In genomic region chr7:116670409-116671036, GRCh38 we compare ENCODE assay signal across 26 cellular contexts. TPM values are rescaled to one million over a fixed set of nuclear protein-coding genes. Genes with fewer than 3 reads are reported as not detected.
A peak's percentile ranks its signal among the peaks of the same experiment; 100 is the strongest.
DNase-seq lines count a peak whose midpoint lies in the region; ATAC-seq, FAIRE-seq and TF ChIP-seq lines count a peak whose summit lies in the region.
"Had no signal": no experiment of that assay in that cellular context is flagged by ENCODE, and none has a peak within 500 bp of the region (broad histone marks: within the 10 kb centered on the region; RNA-seq: fewer than 3 reads in every experiment).

No MANE protein-coding gene starts in this region.

- CTCF ChIA-PET in WTC11 (lab: Charles Lee): interaction anchor here (0.7 to 1.6 kb wide), 3 partner anchors 9 to 1388 kb away, joined by 3 to 7 read pairs (median 5); no protein-coding TSS in a partner anchor

- POLR2A ChIA-PET in WTC11 (lab: Charles Lee): no interaction called here

- H3K4me3 Mint-ChIP-seq in WTC11: peak overlapping the region; percentile 79; the same call in 1 of the 2 replicates

- H4K20me1 ChIP-seq in Karpas-422 (ENCODE audit: insufficient read depth, low read depth, low read length): no peaks in the 10 kb centered on the region
- no peaks in the 10 kb centered on the region for H4K20me1 ChIP-seq in keratinocyte (ENCODE audit: control insufficient read depth, extremely low read depth, insufficient read depth, low read length)

- peaks cover 28% of the 10 kb centered on the region for H3K4me1 Mint-ChIP-seq in WTC11

- H3K9me3 ChIP-seq in Karpas-422 (ENCODE audit: low read length): no peaks in the 10 kb centered on the region
- H3K9me3 ChIP-seq in keratinocyte (ENCODE audit: control insufficient read depth, low read depth, low read length): no peaks in the 10 kb centered on the region
- H3K9me3 ChIP-seq in skeletal muscle tissue (ENCODE audit: control insufficient read depth in 3 of 3, low read length in 3 of 3): no peaks in the 10 kb centered on the region
- H3K9me3 ChIP-seq: gastroesophageal sphincter, ovary, thyroid gland had no signal

- H3K9ac ChIP-seq in Karpas-422 (ENCODE audit: low read length) (no peak overlapping the region), keratinocyte (ENCODE audit: control insufficient read depth, extremely low read depth, insufficient read depth, low read length) (peak overlapping the region; percentile 100), skeletal muscle tissue (ENCODE audit: low read depth in 1 of 3, low read length in 3 of 3) (no peak overlapping the region)

- no peaks in the 10 kb centered on the region for H3K9me2 ChIP-seq in Karpas-422 (replicated peaks; ENCODE audit: insufficient read depth, low read length)

- H3K36me3 ChIP-seq in Karpas-422 (ENCODE audit: insufficient read depth, low read length) (no peaks in the 10 kb centered on the region; the same call in 1 of the 2 replicates), keratinocyte (ENCODE audit: control insufficient read depth in 2 of 2, extremely low read depth in 1 of 2, insufficient read depth in 2 of 2, low read length in 2 of 2) (peaks cover 0 to 2% of the 10 kb centered on the region in 2 experiments), skeletal muscle tissue (ENCODE audit: control insufficient read depth in 3 of 3, insufficient read depth in 3 of 3, low read length in 3 of 3) (no peaks in the 10 kb centered on the region)
- H3K36me3 ChIP-seq: gastroesophageal sphincter, ovary, thyroid gland had no signal

- ATAC-seq in WTC11 (no peak), GM18861 (IDR thresholded peaks at IDR 0.05; ENCODE audit: unreplicated experiment) (no peak), HG03175 (IDR thresholded peaks at IDR 0.05; ENCODE audit: unreplicated experiment) (no peak)
- ATAC-seq: gastroesophageal sphincter; naive thymus-derived CD4-positive, alpha-beta T cell had no signal

- H3K27me3 Mint-ChIP-seq in WTC11 (ENCODE audit: low read depth): peaks cover 26% of the 10 kb centered on the region

- no peaks in the 10 kb centered on the region for H3K9me1 ChIP-seq in keratinocyte (ENCODE audit: control insufficient read depth, extremely low read depth, insufficient read depth, low read length)

- dilution Hi-C loops in keratinocyte (cut with MboI; ENCODE audit: extremely low pct_ligation_motif_present, low sequenced_read_pairs): no loop called here

- no peaks in the 10 kb centered on the region for H3K9me3 Mint-ChIP-seq in WTC11
- H3K9me3 Mint-ChIP-seq: CD4-positive, alpha-beta memory T cell; T-helper 1 cell treated with Interleukin-12 subunit alpha and Interleukin-12 subunit beta and Interleukin-4 antibody, amounts not matched to agents 30 μg/mL and 1 μg/mL, for 36 hours had no signal

- H3K27ac Mint-ChIP-seq in WTC11: no peak overlapping the region
- H3K27ac Mint-ChIP-seq: CD4-positive, alpha-beta memory T cell; naive thymus-derived CD4-positive, alpha-beta T cell; T-helper 1 cell treated with Interleukin-12 subunit alpha and Interleukin-12 subunit beta and Interleukin-4 antibody, amounts not matched to agents 30 μg/mL and 1 μg/mL, for 36 hours had no signal

- H3K4me1 ChIP-seq in Karpas-422 (ENCODE audit: low read length): peaks cover 26% of the 10 kb centered on the region
- H3K4me1 ChIP-seq in keratinocyte (ENCODE audit: control insufficient read depth, extremely low read depth, insufficient read depth, low read length): peaks cover 17% of the 10 kb centered on the region
- peaks cover 7 to 28% (median 13%) of the 10 kb centered on the region in 3 donors for H3K4me1 ChIP-seq in skeletal muscle tissue (ENCODE audit: control insufficient read depth in 3 of 3, insufficient read depth in 3 of 3, low read length in 3 of 3)

- H2AFZ ChIP-seq in Karpas-422 (ENCODE audit: low read length): no peak overlapping the region
- no peak overlapping the region for H2AFZ ChIP-seq in keratinocyte (ENCODE audit: control insufficient read depth, low read length)

- no peak for FAIRE-seq in keratinocyte (lab: Jason Lieb, UNC)
- FAIRE-seq: GM12891 had no signal

- no peak for DNase-seq in Karpas-422
- DNase-seq in WTC11 (ENCODE audit: low spot score): no peak
- no peak for DNase-seq in keratinocyte (ENCODE audit: low read depth, low spot score)
- no peak for DNase-seq in putamen (ENCODE audit: low spot score)
- DNase-seq: activated CD4-positive, alpha-beta T cell treated with anti-CD3 and anti-CD28 coated beads, Interleukin-2, amount 50 U/mL, for 4 hours; activated CD8-positive, alpha-beta memory T cell treated with anti-CD3 and anti-CD28 coated beads, Interleukin-2, amount 50 U/mL, for 48 hours; CD4-positive, alpha-beta memory T cell; central memory CD4-positive, alpha-beta T cell; DMS153; dorsolateral prefrontal cortex; H7; naive thymus-derived CD4-positive, alpha-beta T cell; NCI-H1436 treated with DMSO at 0.1 percent for 48 hours; NCI-H2171; NCI-H69; ovary; SIG-M5; stimulated activated naive CD4-positive, alpha-beta T cell; thyroid gland had no signal

- H3K27me3 ChIP-seq in Karpas-422 (ENCODE audit: low read length): no peaks in the 10 kb centered on the region
- no peaks in the 10 kb centered on the region for H3K27me3 ChIP-seq in keratinocyte (ENCODE audit: control insufficient read depth, extremely low read depth, insufficient read depth, low read length)
- H3K27me3 ChIP-seq in skeletal muscle tissue (ENCODE audit: control insufficient read depth in 3 of 3, insufficient read depth in 3 of 3, low read length in 3 of 3): peaks cover 0 to 5% (median 0%) of the 10 kb centered on the region in 3 donors
- H3K27me3 ChIP-seq: gastroesophageal sphincter, ovary, thyroid gland had no signal

- TF ChIP-seq CTCF in WTC11 (IDR thresholded peaks at IDR 0.05) (no peak), keratinocyte (optimal IDR thresholded peaks at IDR 0.05 in 1 of 3, IDR thresholded peaks at IDR 0.05 in 1 of 3, conservative IDR thresholded peaks at IDR 0.05 in 1 of 3; ENCODE audit: extremely low read depth in 1 of 3, insufficient read depth in 2 of 3, low read length in 3 of 3) (no peak)

- H3K4me2 ChIP-seq in Karpas-422 (ENCODE audit: low read depth, low read length, poor library complexity, severe bottlenecking): peak overlapping the region; percentile 85
- peak overlapping the region; percentile 77 for H3K4me2 ChIP-seq in keratinocyte (ENCODE audit: control insufficient read depth, extremely low read depth, insufficient read depth, low read depth, low read length)

- H3K79me2 ChIP-seq in Karpas-422 (ENCODE audit: low read length) (peaks cover 41% of the 10 kb centered on the region), keratinocyte (ENCODE audit: control insufficient read depth, insufficient read depth, low read length) (peaks cover 33% of the 10 kb centered on the region)

- no peaks in the 10 kb centered on the region for H3K36me3 Mint-ChIP-seq in WTC11
- H3K36me3 Mint-ChIP-seq: CD4-positive, alpha-beta memory T cell; naive thymus-derived CD4-positive, alpha-beta T cell had no signal

- H3K4me3 ChIP-seq in Karpas-422 (ENCODE audit: low read length) (no peak overlapping the region), keratinocyte (ENCODE audit: control insufficient read depth in 2 of 3, extremely low read depth in 1 of 3, insufficient read depth in 2 of 3, low read depth in 1 of 3, low read length in 3 of 3) (peak overlapping the region in 2 of 3 experiments; percentile 55 to 82), skeletal muscle tissue (ENCODE audit: low read length in 3 of 3) (no peak overlapping the region)
- H3K4me3 ChIP-seq: ovary had no signal

- H3K27ac ChIP-seq in Karpas-422 (ENCODE audit: low read length) (no peak overlapping the region), keratinocyte (ENCODE audit: control insufficient read depth, insufficient read depth, low read length) (peak overlapping the region; percentile 99), skeletal muscle tissue (ENCODE audit: low read depth, low read length) (peak overlapping the region; percentile 98)
- H3K27ac ChIP-seq: ovary, VCaP had no signal

TF ChIP-seq in WTC11, 78 proteins besides CTCF, POLR2A, EP300 and RAD21:
- TF ChIP-seq SOX15 (CRISPR knock-in tag; IDR thresholded peaks at IDR 0.05) (no peak), ATF3 (CRISPR knock-in tag; conservative IDR thresholded peaks at IDR 0.05) (no peak)
TF ChIP-seq in WTC11: peak in this region for 0.

RNA-seq across cellular contexts. Expression of gene MET, which starts 1.5 kb away (rescaled TPM):
- 118 and 158 TPM in 2 replicates for total RNA-seq in Karpas-422 (2014; rRNA removed; shearing (Covaris generic); ENCODE audit: low replicate concordance)
- total RNA-seq in WTC11 (2021): 9.4 to 12.8 TPM (median 11.6 TPM) in 3 replicates
- polyA plus RNA-seq in keratinocyte: 99.8 to 119 TPM (median 117 TPM) in 3 replicates
- 34.1 TPM for polyA plus RNA-seq in keratinocyte (2011; ENCODE audit: low read depth)
- 24.7 and 50.5 TPM in 2 replicates for polyA plus RNA-seq in keratinocyte (2011; cell fraction: cytosol; rRNA removed)
- 132 and 150 TPM in 2 replicates for polyA plus RNA-seq in keratinocyte (2011; cell fraction: nucleus; rRNA removed)
- 32.0 and 81.0 TPM in 2 replicates for polyA plus RNA-seq in keratinocyte (2012; ENCODE audit: low replicate concordance)
- polyA minus RNA-seq in keratinocyte: 224 to 424 TPM (median 361 TPM) in 3 replicates
- polyA minus RNA-seq in keratinocyte (2011; cell fraction: cytosol; rRNA and poly(A)+ RNA removed): 122 TPM
- 390 and 658 TPM in 2 replicates for polyA minus RNA-seq in keratinocyte (2011; cell fraction: nucleus; rRNA and poly(A)+ RNA removed)
- 26.1 TPM for total RNA-seq in skeletal muscle tissue
- polyA plus RNA-seq: CD4-positive, alpha-beta memory T cell; naive thymus-derived CD4-positive, alpha-beta T cell had no signal

Comparison
In these comparisons a context has a peak if more than half of its experiments do, and no peak if none do; other contexts are left out.
1. H3K4me3 ChIP-seq: peak in keratinocyte (2 of 3); none in Karpas-422 (single experiment) and skeletal muscle tissue (0 of 3).